Comparison of ENCODE assay signal across 8 cellular contexts in genomic region chr19:17555929-17556813, GRCh38. TPM values are rescaled to one million over a fixed set of nuclear protein-coding genes. Genes with fewer than 3 reads are reported as not detected.
DNase-seq lines count a peak whose midpoint lies in the region; ATAC-seq and TF ChIP-seq lines count a peak whose summit lies in the region.

No MANE protein-coding gene starts in this region.

- DNase-seq in activated CD4-positive, alpha-beta T cell treated with anti-CD3 and anti-CD28 coated beads for 48 hours, result peak; percentile 35
- DNase-seq in activated CD4-positive, alpha-beta T cell treated with anti-CD3 and anti-CD28 coated beads for 1 hour, result no peak
- peak; percentile 90 for DNase-seq in NB4 (ENCODE audit: low read depth)
- peak; percentile 55 for DNase-seq in foreskin melanocyte

- H3K36me3 Mint-ChIP-seq in activated T-helper 17 cell treated with anti-CD3 and anti-CD28 coated beads, Interleukin-2, amount 50 U/mL, for 72 hours (ENCODE audit: low read depth), result peaks cover 41% of the 10 kb centered on the region

- peak overlapping the region; percentile 57 for H3K27ac ChIP-seq in urinary bladder (ENCODE audit: low read depth)

- H3K4me1 ChIP-seq in neuron (ENCODE audit: insufficient read depth, low read length), result peaks cover 10% of the 10 kb centered on the region
- no peaks in the 10 kb centered on the region for H3K4me1 ChIP-seq in urinary bladder (ENCODE audit: insufficient read depth)

- H3K9me3 Mint-ChIP-seq in activated T-helper 17 cell treated with anti-CD3 and anti-CD28 coated beads, Interleukin-2, amount 50 U/mL, for 72 hours, result no peaks in the 10 kb centered on the region

- H3K9me3 ChIP-seq in neuron (ENCODE audit: low read length), result no peaks in the 10 kb centered on the region

- no peaks in the 10 kb centered on the region for H3K27me3 Mint-ChIP-seq in activated T-helper 17 cell treated with anti-CD3 and anti-CD28 coated beads, Interleukin-2, amount 50 U/mL, for 72 hours

- H3K36me3 ChIP-seq in neuron (ENCODE audit: insufficient read depth, low read length), result peaks cover 22% of the 10 kb centered on the region
- no peaks in the 10 kb centered on the region for H3K36me3 ChIP-seq in urinary bladder (ENCODE audit: insufficient read depth)

- peak overlapping the region; percentile 85 for H3K4me3 ChIP-seq in NB4 (ENCODE audit: low read depth, low read length)
- peak overlapping the region; percentile 59 for H3K4me3 ChIP-seq in neuron (ENCODE audit: low read length)
- H3K4me3 ChIP-seq in urinary bladder (ENCODE audit: low read depth, low read length), result peak overlapping the region; percentile 82

- peak; percentile 30 for ATAC-seq in HG02571 (IDR thresholded peaks at IDR 0.05; ENCODE audit: unreplicated experiment)
- ATAC-seq in activated T-helper 17 cell treated with anti-CD3 and anti-CD28 coated beads, Interleukin-2, amount 50 U/mL, for 72 hours (replicated peaks), result peak; percentile 0

- H3K4me3 Mint-ChIP-seq in activated T-helper 17 cell treated with anti-CD3 and anti-CD28 coated beads, Interleukin-2, amount 50 U/mL, for 72 hours, result peak overlapping the region; percentile 85

- peaks cover 6% of the 10 kb centered on the region for H3K4me1 Mint-ChIP-seq in activated T-helper 17 cell treated with anti-CD3 and anti-CD28 coated beads, Interleukin-2, amount 50 U/mL, for 72 hours

- no peak for TF ChIP-seq CTCF in NB4 (IDR thresholded peaks at IDR 0.05; ENCODE audit: low read depth, low read length)

- TF ChIP-seq POLR2A in NB4 (IDR thresholded peaks at IDR 0.05; ENCODE audit: extremely low read depth, insufficient read length), result peak; percentile 22

- peak overlapping the region; percentile 90 for H2AFZ ChIP-seq in neuron (ENCODE audit: low read depth, low read length)

- peak overlapping the region; percentile 68 for H3K27ac Mint-ChIP-seq in activated T-helper 17 cell treated with anti-CD3 and anti-CD28 coated beads, Interleukin-2, amount 50 U/mL, for 72 hours

- WGBS in urinary bladder, result 7% methylated on average over 46 of the region's 46 CpGs

- no peaks in the 10 kb centered on the region for H3K27me3 ChIP-seq in neuron (ENCODE audit: insufficient read depth, low read length)

RNA-seq across cellular contexts. Expression of gene COLGALT1, which starts 0.7 kb away (rescaled TPM):
- total RNA-seq in activated T-helper 17 cell treated with anti-CD3 and anti-CD28 coated beads, Interleukin-2, amount 50 U/mL, for 72 hours, result 10 to 100 TPM; 41.1 to 76.5 TPM
- 31.7 TPM for total RNA-seq in urinary bladder
- 68.6 TPM for polyA plus RNA-seq in urinary bladder

RNA-seq across cellular contexts. Expression of gene PGLS, which starts 44.7 kb away (rescaled TPM):
- total RNA-seq in activated T-helper 17 cell treated with anti-CD3 and anti-CD28 coated beads, Interleukin-2, amount 50 U/mL, for 72 hours, result 10 to 100 TPM; 49.0 to 61.8 TPM
- 27.2 TPM for total RNA-seq in urinary bladder
- polyA plus RNA-seq in urinary bladder, result 82.8 TPM
